Comparison of ENCODE assay signal across 22 cellular contexts in the genomic region with DNA sequence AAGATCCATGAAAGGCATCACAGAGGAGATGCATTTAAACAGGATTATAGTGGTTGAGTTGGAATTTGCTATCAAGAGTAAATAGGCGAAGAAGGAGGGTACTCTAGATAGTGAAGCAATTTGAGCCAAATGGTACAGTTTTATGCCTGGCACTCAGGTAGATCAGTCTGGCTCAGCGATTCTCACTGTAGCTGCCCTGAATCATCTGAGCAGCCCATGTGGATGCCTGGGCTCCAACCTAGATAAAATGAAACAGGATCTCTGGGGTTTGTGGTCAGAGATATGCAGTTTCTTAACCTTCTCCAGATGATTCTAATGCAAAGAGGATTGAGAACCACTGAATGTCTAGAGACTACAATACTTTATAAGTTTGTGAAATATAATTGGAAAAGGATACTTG.
"Had no signal": no experiment of that assay in that cellular context is flagged by ENCODE, and none has a peak within 500 bp of the region (broad histone marks: within the 10 kb centered on the region; RNA-seq: fewer than 3 reads in every experiment).

No MANE protein-coding gene starts in this region.

- H3K36me3 ChIP-seq: SJSA1 had no signal

- ATAC-seq: K562 had no signal

- H3K4me1 ChIP-seq: SJSA1 had no signal

- H3K27me3 ChIP-seq: SJSA1 had no signal

- DNase-seq: NCI-H1092; NCI-H1105 treated with DMSO at 0.1 percent for 48 hours; NCI-H1417 treated with DMSO at 0.1 percent for 48 hours; NCI-H146; NCI-H1694 treated with DMSO at 0.1 percent for 48 hours; NCI-H2029; NCI-H2081 treated with DMSO at 0.1 percent for 48 hours; NCI-H2171; NCI-H226; NCI-H446; NCI-H510A; NCI-H524 treated with DMSO at 0.1 percent for 48 hours; NCI-H69; NCI-H774; NK-92 treated with Interleukin-12 subunit alpha and Interleukin-12 subunit beta, amount 100 ng/mL, for 24 hours; Right ventricle myocardium superior; RPMI8226; SIG-M5 had no signal

- H3K9me3 ChIP-seq: SJSA1 had no signal

- H3K4me3 ChIP-seq: K562, SJSA1, SK-N-MC had no signal

- H3K27ac ChIP-seq: HL-60, SJSA1, SK-N-MC had no signal
